Comparison of ENCODE assay signal across 25 cellular contexts in genomic region chrX:100721328-100721727, GRCh38.
"Had no signal": no experiment of that assay in that cellular context is flagged by ENCODE, and none has a peak within 500 bp of the region (broad histone marks: within the 10 kb centered on the region; RNA-seq: fewer than 3 reads in every experiment).

No MANE protein-coding gene starts in this region.

- H3K36me3 ChIP-seq: neural progenitor cell, prostate gland, right atrium auricular region, stomach, thyroid gland had no signal

- H3K9me3 ChIP-seq: prostate gland, right atrium auricular region, stomach, thyroid gland had no signal

- ATAC-seq: left ventricle myocardium superior; naive thymus-derived CD4-positive, alpha-beta T cell; sciatic nerve; stimulated activated effector memory CD8-positive, alpha-beta T cell treated with anti-CD3 and anti-CD28 coated beads, Interleukin-12 subunit alpha, Interleukin-12 subunit beta, amount 100 ng/mL, for 72 hours had no signal

- H3K9ac ChIP-seq: neural progenitor cell, parathyroid adenoma had no signal

- H3K4me1 ChIP-seq: neural progenitor cell, parathyroid adenoma, prostate gland, right atrium auricular region, stomach had no signal

- H3K36me3 Mint-ChIP-seq: immature natural killer cell; memory B cell; naive thymus-derived CD4-positive, alpha-beta T cell; neural progenitor cell; stimulated activated effector memory CD8-positive, alpha-beta T cell treated with anti-CD3 and anti-CD28 coated beads, Interleukin-12 subunit alpha, Interleukin-12 subunit beta, amount 100 ng/mL, for 72 hours had no signal

- H3K27me3 ChIP-seq: neural progenitor cell, right atrium auricular region, stomach, thyroid gland had no signal

- H3K79me2 ChIP-seq: parathyroid adenoma had no signal

- H3K4me3 ChIP-seq: dorsolateral prefrontal cortex, lung, neural progenitor cell, prostate gland, right atrium auricular region, stomach, thyroid gland had no signal

- DNase-seq: cortex of kidney; dorsolateral prefrontal cortex; effector CD4-positive, alpha-beta T cell; hypothalamus; immature natural killer cell; islet precursor cell; kidney glomerular epithelial cell; left ventricle myocardium superior; naive thymus-derived CD4-positive, alpha-beta T cell; stimulated activated CD4-positive, alpha-beta T cell treated with anti-CD3 and anti-CD28 coated beads, Interleukin-2, amount 100 ng/mL, for 24 hours; stimulated activated CD4-positive, alpha-beta T cell treated with anti-CD3 and anti-CD28 coated beads, Interleukin-4, amount 100 ng/mL, for 24 hours; stimulated activated naive CD4-positive, alpha-beta T cell treated with Interleukin-2 at 50 U/mL for 16 hours; stomach; thyroid gland; trophoblast cell had no signal

- H3K27ac ChIP-seq: dorsolateral prefrontal cortex, neural progenitor cell, parathyroid adenoma, prostate gland, right atrium auricular region, stomach, thyroid gland had no signal

- H3K9me3 Mint-ChIP-seq: immature natural killer cell; memory B cell; stimulated activated effector memory CD8-positive, alpha-beta T cell treated with anti-CD3 and anti-CD28 coated beads, Interleukin-12 subunit alpha, Interleukin-12 subunit beta, amount 100 ng/mL, for 72 hours had no signal

- H3K4me2 ChIP-seq: neural progenitor cell had no signal

- H3K27ac Mint-ChIP-seq: immature natural killer cell; memory B cell; mesothelial cell of epicardium; naive thymus-derived CD4-positive, alpha-beta T cell; neural progenitor cell; stimulated activated effector memory CD8-positive, alpha-beta T cell treated with anti-CD3 and anti-CD28 coated beads, Interleukin-12 subunit alpha, Interleukin-12 subunit beta, amount 100 ng/mL, for 72 hours had no signal

- H2AFZ ChIP-seq: neural progenitor cell, parathyroid adenoma had no signal

- H3K4me3 Mint-ChIP-seq: immature natural killer cell; memory B cell; mesothelial cell of epicardium; naive thymus-derived CD4-positive, alpha-beta T cell; nephron; neural progenitor cell; stimulated activated effector memory CD8-positive, alpha-beta T cell treated with anti-CD3 and anti-CD28 coated beads, Interleukin-12 subunit alpha, Interleukin-12 subunit beta, amount 100 ng/mL, for 72 hours had no signal

- H3K27me3 Mint-ChIP-seq: memory B cell had no signal

- H3K4me1 Mint-ChIP-seq: immature natural killer cell; memory B cell; mesothelial cell of epicardium; naive thymus-derived CD4-positive, alpha-beta T cell; stimulated activated effector memory CD8-positive, alpha-beta T cell treated with anti-CD3 and anti-CD28 coated beads, Interleukin-12 subunit alpha, Interleukin-12 subunit beta, amount 100 ng/mL, for 72 hours had no signal
